In the genomic region with DNA sequence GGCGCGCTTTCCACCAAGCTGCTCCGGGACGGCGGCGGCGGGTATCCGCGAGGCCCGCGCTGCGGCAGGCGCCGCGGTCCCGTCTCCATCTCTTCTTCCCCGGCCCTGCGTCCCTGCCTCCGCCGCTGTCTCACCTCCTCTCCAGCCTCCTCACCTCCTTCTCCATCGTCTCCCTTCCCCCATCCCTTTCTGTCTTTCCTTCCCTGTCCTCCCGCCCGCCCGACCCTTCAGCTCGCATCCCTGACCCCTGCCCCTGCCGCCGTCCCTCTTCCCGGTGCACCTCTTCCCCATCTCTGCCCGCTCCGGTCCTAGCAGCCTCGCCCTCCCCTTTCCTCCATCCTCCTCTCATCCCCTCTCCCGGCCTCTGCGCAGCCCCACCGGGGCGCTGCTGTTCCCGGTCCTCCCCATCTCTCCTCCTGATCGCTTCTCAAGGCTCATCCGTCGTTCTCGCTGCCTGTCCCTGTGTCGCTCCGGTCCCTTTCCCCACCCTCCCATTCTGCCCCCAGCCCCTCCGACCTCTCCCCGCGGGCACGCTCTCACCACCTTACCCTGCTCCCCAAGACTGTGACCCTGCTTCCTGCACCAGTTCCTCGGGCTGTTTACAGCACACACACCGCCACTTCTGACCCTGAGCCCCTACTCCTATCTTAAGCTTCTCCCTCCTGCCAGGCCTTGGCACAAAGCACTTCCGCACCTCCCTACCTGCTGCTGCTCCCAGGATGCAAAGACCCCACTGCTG, we compare ENCODE assay signal across 1 cellular context.
TF ChIP-seq lines count a peak whose summit lies in the region.

No MANE protein-coding gene starts in this region.

TF ChIP-seq in HEK293, 187 proteins besides CTCF, POLR2A, EP300 and RAD21 (continued from another document):
- TF ChIP-seq, protein P1, sequence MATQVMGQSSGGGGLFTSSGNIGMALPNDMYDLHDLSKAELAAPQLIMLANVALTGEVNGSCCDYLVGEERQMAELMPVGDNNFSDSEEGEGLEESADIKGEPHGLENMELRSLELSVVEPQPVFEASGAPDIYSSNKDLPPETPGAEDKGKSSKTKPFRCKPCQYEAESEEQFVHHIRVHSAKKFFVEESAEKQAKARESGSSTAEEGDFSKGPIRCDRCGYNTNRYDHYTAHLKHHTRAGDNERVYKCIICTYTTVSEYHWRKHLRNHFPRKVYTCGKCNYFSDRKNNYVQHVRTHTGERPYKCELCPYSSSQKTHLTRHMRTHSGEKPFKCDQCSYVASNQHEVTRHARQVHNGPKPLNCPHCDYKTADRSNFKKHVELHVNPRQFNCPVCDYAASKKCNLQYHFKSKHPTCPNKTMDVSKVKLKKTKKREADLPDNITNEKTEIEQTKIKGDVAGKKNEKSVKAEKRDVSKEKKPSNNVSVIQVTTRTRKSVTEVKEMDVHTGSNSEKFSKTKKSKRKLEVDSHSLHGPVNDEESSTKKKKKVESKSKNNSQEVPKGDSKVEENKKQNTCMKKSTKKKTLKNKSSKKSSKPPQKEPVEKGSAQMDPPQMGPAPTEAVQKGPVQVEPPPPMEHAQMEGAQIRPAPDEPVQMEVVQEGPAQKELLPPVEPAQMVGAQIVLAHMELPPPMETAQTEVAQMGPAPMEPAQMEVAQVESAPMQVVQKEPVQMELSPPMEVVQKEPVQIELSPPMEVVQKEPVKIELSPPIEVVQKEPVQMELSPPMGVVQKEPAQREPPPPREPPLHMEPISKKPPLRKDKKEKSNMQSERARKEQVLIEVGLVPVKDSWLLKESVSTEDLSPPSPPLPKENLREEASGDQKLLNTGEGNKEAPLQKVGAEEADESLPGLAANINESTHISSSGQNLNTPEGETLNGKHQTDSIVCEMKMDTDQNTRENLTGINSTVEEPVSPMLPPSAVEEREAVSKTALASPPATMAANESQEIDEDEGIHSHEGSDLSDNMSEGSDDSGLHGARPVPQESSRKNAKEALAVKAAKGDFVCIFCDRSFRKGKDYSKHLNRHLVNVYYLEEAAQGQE (tag by site-specific recombination; IDR thresholded peaks at IDR 0.05): 0 out of 2 replicates have a peak, but pooled peaks have one; percentile 21
- TF ChIP-seq ZNF76 (tag by site-specific recombination; IDR thresholded peaks at IDR 0.05; ENCODE audit: borderline replicate concordance, low read depth) (0 out of 2 replicates have a peak, but pooled peaks have one; percentile 5), ZNF155 (tag by site-specific recombination; IDR thresholded peaks at IDR 0.05) (no peak), ZSCAN16 (tag by site-specific recombination; IDR thresholded peaks at IDR 0.05) (peak; percentile 81), ZBTB48 (tag by site-specific recombination; IDR thresholded peaks at IDR 0.05) (peak; percentile 79), ZSCAN23 (tag by site-specific recombination; IDR thresholded peaks at IDR 0.05) (peak; percentile 95), ZNF404 (tag by site-specific recombination; IDR thresholded peaks at IDR 0.05) (no peak), ZNF580 (tag by site-specific recombination; IDR thresholded peaks at IDR 0.05) (no peak), BCL11B (tag by site-specific recombination; IDR thresholded peaks at IDR 0.05; ENCODE audit: low read depth) (0 out of 2 replicates have a peak, but pooled peaks have one; percentile 19), ZNF624 (tag by site-specific recombination; IDR thresholded peaks at IDR 0.05) (no peak), ZNF174 (tag by site-specific recombination; IDR thresholded peaks at IDR 0.05) (peak; percentile 58; the same call in 1 of the 2 replicates), ZNF510 (tag by site-specific recombination; IDR thresholded peaks at IDR 0.05; ENCODE audit: insufficient replicate concordance) (no peak), SP2 (tag by site-specific recombination; IDR thresholded peaks at IDR 0.05) (0 out of 2 replicates have a peak, but pooled peaks have one; percentile 3), ZFHX2 (tag by site-specific recombination; conservative IDR thresholded peaks at IDR 0.05) (no peak), ZNF266 (tag by site-specific recombination; IDR thresholded peaks at IDR 0.05; ENCODE audit: low read depth) (peak; percentile 15; the same call in 1 of the 2 replicates), ZFP37 (tag by site-specific recombination; IDR thresholded peaks at IDR 0.05) (peak; percentile 33; the same call in 1 of the 2 replicates), ZNF239 (tag by site-specific recombination; IDR thresholded peaks at IDR 0.05) (no peak), ZNF398 (tag by site-specific recombination; IDR thresholded peaks at IDR 0.05) (peak; percentile 57; the same call in 1 of the 2 replicates)
- TF ChIP-seq, protein P2, sequence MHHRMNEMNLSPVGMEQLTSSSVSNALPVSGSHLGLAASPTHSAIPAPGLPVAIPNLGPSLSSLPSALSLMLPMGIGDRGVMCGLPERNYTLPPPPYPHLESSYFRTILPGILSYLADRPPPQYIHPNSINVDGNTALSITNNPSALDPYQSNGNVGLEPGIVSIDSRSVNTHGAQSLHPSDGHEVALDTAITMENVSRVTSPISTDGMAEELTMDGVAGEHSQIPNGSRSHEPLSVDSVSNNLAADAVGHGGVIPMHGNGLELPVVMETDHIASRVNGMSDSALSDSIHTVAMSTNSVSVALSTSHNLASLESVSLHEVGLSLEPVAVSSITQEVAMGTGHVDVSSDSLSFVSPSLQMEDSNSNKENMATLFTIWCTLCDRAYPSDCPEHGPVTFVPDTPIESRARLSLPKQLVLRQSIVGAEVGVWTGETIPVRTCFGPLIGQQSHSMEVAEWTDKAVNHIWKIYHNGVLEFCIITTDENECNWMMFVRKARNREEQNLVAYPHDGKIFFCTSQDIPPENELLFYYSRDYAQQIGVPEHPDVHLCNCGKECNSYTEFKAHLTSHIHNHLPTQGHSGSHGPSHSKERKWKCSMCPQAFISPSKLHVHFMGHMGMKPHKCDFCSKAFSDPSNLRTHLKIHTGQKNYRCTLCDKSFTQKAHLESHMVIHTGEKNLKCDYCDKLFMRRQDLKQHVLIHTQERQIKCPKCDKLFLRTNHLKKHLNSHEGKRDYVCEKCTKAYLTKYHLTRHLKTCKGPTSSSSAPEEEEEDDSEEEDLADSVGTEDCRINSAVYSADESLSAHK (tag by site-specific recombination; IDR thresholded peaks at IDR 0.05): peak; percentile 34; the same call in 1 of the 2 replicates
